Comparison of ENCODE assay signal across 8 cellular contexts in genomic region chr1:51517361-51518032, GRCh38. TPM values are rescaled to one million over a fixed set of nuclear protein-coding genes. Genes with fewer than 3 reads are reported as not detected.
A peak's percentile ranks its signal among the peaks of the same experiment; 100 is the strongest.
DNase-seq lines count a peak whose midpoint lies in the region; ATAC-seq and TF ChIP-seq lines count a peak whose summit lies in the region.

No MANE protein-coding gene starts in this region.

- ATAC-seq in stimulated activated effector memory CD8-positive, alpha-beta T cell treated with anti-CD3 and anti-CD28 coated beads, Interleukin-12 subunit alpha, Interleukin-12 subunit beta, amount 100 ng/mL, for 72 hours, result no peak

- H3K36me3 ChIP-seq in HAP-1 (replicated peaks), result no peaks in the 10 kb centered on the region; the same call in 1 of the 2 replicates
- H3K36me3 ChIP-seq in iPS-18a (ENCODE audit: control insufficient read depth, low read depth, low read length), result no peaks in the 10 kb centered on the region

- POLR2A ChIA-PET in AG04449 (lab: Yijun Ruan, JAX), result no interaction called here

- intact Hi-C loops in activated T-helper 2 cell treated with anti-CD3 and anti-CD28 coated beads, Interferon-gamma antibody, Interleukin-2, Interleukin-4, amounts not matched to agents 10 μg/mL and 5 μg/mL and 100 μg/mL, durations not matched to agents 14 hours and 24 hours and 36 hours (cut with micrococcal nuclease), result loop anchor here (2.0 to 10.0 kb wide), 3 partner anchors 13 to 553 kb away; partner anchors contain the start of gene FAF1

- no peak overlapping the region for H3K27ac ChIP-seq in iPS-18a (ENCODE audit: low read length)

- H3K9ac ChIP-seq in iPS-18a (ENCODE audit: low read length), result peak overlapping the region; percentile 71

- H3K9me3 Mint-ChIP-seq in activated T-helper 2 cell treated with anti-CD3 and anti-CD28 coated beads, Interferon-gamma antibody, Interleukin-2, Interleukin-4, amounts not matched to agents 10 μg/mL and 5 μg/mL and 100 μg/mL, durations not matched to agents 14 hours and 24 hours and 36 hours, result no peaks in the 10 kb centered on the region
- no peaks in the 10 kb centered on the region for H3K9me3 Mint-ChIP-seq in stimulated activated effector memory CD8-positive, alpha-beta T cell treated with anti-CD3 and anti-CD28 coated beads, Interleukin-12 subunit alpha, Interleukin-12 subunit beta, amount 100 ng/mL, for 72 hours

- H3K9me3 ChIP-seq in HAP-1 (no peaks in the 10 kb centered on the region), iPS-18a (ENCODE audit: control insufficient read depth, low read depth, low read length) (no peaks in the 10 kb centered on the region)

- H3K4me3 ChIP-seq in AG04449 (ENCODE audit: low read depth, low read length), result peak overlapping the region; percentile 79
- H3K4me3 ChIP-seq in HAP-1, result peak overlapping the region; percentile 62
- H3K4me3 ChIP-seq in iPS-18a (ENCODE audit: low read length), result peak overlapping the region; percentile 96

- peak overlapping the region; percentile 93 for H3K4me3 Mint-ChIP-seq in activated T-helper 2 cell treated with anti-CD3 and anti-CD28 coated beads, Interferon-gamma antibody, Interleukin-2, Interleukin-4, amounts not matched to agents 10 μg/mL and 5 μg/mL and 100 μg/mL, durations not matched to agents 14 hours and 24 hours and 36 hours (ENCODE audit: low read depth)
- peak overlapping the region; percentile 84 for H3K4me3 Mint-ChIP-seq in stimulated activated effector memory CD8-positive, alpha-beta T cell treated with anti-CD3 and anti-CD28 coated beads, Interleukin-12 subunit alpha, Interleukin-12 subunit beta, amount 100 ng/mL, for 72 hours

- no peak for TF ChIP-seq CTCF in AG04449 (IDR thresholded peaks at IDR 0.05; ENCODE audit: insufficient read depth, low read length, missing control alignments)

- peaks cover 56% of the 10 kb centered on the region for H3K4me1 Mint-ChIP-seq in activated T-helper 2 cell treated with anti-CD3 and anti-CD28 coated beads, Interferon-gamma antibody, Interleukin-2, Interleukin-4, amounts not matched to agents 10 μg/mL and 5 μg/mL and 100 μg/mL, durations not matched to agents 14 hours and 24 hours and 36 hours (ENCODE audit: low read depth)
- peaks cover 54% of the 10 kb centered on the region for H3K4me1 Mint-ChIP-seq in stimulated activated effector memory CD8-positive, alpha-beta T cell treated with anti-CD3 and anti-CD28 coated beads, Interleukin-12 subunit alpha, Interleukin-12 subunit beta, amount 100 ng/mL, for 72 hours

- H3K4me1 ChIP-seq in HAP-1, result peaks cover 35% of the 10 kb centered on the region
- H3K4me1 ChIP-seq in iPS-18a (ENCODE audit: control insufficient read depth, low read depth, low read length), result peaks cover 13% of the 10 kb centered on the region

- H3K27ac Mint-ChIP-seq in activated T-helper 2 cell treated with anti-CD3 and anti-CD28 coated beads, Interferon-gamma antibody, Interleukin-2, Interleukin-4, amounts not matched to agents 10 μg/mL and 5 μg/mL and 100 μg/mL, durations not matched to agents 14 hours and 24 hours and 36 hours, result peak overlapping the region; percentile 88
- peak overlapping the region; percentile 94 for H3K27ac Mint-ChIP-seq in stimulated activated effector memory CD8-positive, alpha-beta T cell treated with anti-CD3 and anti-CD28 coated beads, Interleukin-12 subunit alpha, Interleukin-12 subunit beta, amount 100 ng/mL, for 72 hours

- in situ Hi-C loops in HAP-1 (cut with MboI; ENCODE audit: low sequenced_read_pairs), result no loop called here

- peaks cover 8% of the 10 kb centered on the region for H3K36me3 Mint-ChIP-seq in activated T-helper 2 cell treated with anti-CD3 and anti-CD28 coated beads, Interferon-gamma antibody, Interleukin-2, Interleukin-4, amounts not matched to agents 10 μg/mL and 5 μg/mL and 100 μg/mL, durations not matched to agents 14 hours and 24 hours and 36 hours (ENCODE audit: low read depth)
- peaks cover 26% of the 10 kb centered on the region for H3K36me3 Mint-ChIP-seq in stimulated activated effector memory CD8-positive, alpha-beta T cell treated with anti-CD3 and anti-CD28 coated beads, Interleukin-12 subunit alpha, Interleukin-12 subunit beta, amount 100 ng/mL, for 72 hours

- CTCF ChIA-PET in AG04449 (lab: Yijun Ruan, JAX), result interaction anchor here (1.1 kb wide), 1 partner anchor 13 kb away, joined by 4 read pairs; no protein-coding TSS in a partner anchor

- no peak for DNase-seq in AG04449 (ENCODE audit: low read depth, low spot score)
- DNase-seq in HAP-1 (ENCODE audit: low spot score in 2 of 2), result peak in 1 of 2 experiments; percentile 57
- no peak for DNase-seq in activated T-helper 2 cell treated with anti-CD3 and anti-CD28 coated beads, Interferon-gamma antibody, Interleukin-2, Interleukin-4, amounts not matched to agents 10 μg/mL and 5 μg/mL and 100 μg/mL, durations not matched to agents 14 hours and 24 hours and 36 hours (ENCODE audit: low spot score)
- no peak for DNase-seq in stimulated activated effector memory CD8-positive, alpha-beta T cell treated with anti-CD3 and anti-CD28 coated beads, Interleukin-12 subunit alpha, Interleukin-12 subunit beta, amount 100 ng/mL, for 72 hours (ENCODE audit: low spot score in 2 of 2)
- no peak for DNase-seq in stimulated activated CD4-positive, alpha-beta T cell treated with anti-CD3 and anti-CD28 coated beads, Interleukin-4, amount 100 ng/mL, for 4 hours
- no peak for DNase-seq in cortex of kidney (lab: John Stamatoyannopoulos, UW)
- no peak for DNase-seq in H4 (ENCODE audit: low spot score)

- no peaks in the 10 kb centered on the region for H3K27me3 Mint-ChIP-seq in activated T-helper 2 cell treated with anti-CD3 and anti-CD28 coated beads, Interferon-gamma antibody, Interleukin-2, Interleukin-4, amounts not matched to agents 10 μg/mL and 5 μg/mL and 100 μg/mL, durations not matched to agents 14 hours and 24 hours and 36 hours (ENCODE audit: low read depth)

- H3K27me3 ChIP-seq in HAP-1 (ENCODE audit: low read depth), result no peaks in the 10 kb centered on the region
- no peaks in the 10 kb centered on the region for H3K27me3 ChIP-seq in iPS-18a (ENCODE audit: control insufficient read depth, insufficient read depth, low read length)

RNA-seq across cellular contexts. Expression of gene EPS15, which starts 1.6 kb away (rescaled TPM):
- 50.1 and 54.1 TPM in 2 replicates for total RNA-seq in activated T-helper 2 cell treated with anti-CD3 and anti-CD28 coated beads, Interferon-gamma antibody, Interleukin-2, Interleukin-4, amounts not matched to agents 10 μg/mL and 5 μg/mL and 100 μg/mL, durations not matched to agents 14 hours and 24 hours and 36 hours
- 31.5 and 34.0 TPM in 2 replicates for total RNA-seq in H4 (2014; rRNA removed; shearing (Covaris generic))
